16 cellular contexts compared by ENCODE assay signal in genomic region chr9:112699230-112699629, GRCh38. TPM values are rescaled to one million over a fixed set of nuclear protein-coding genes. Genes with fewer than 3 reads are reported as not detected.
DNase-seq lines count a peak whose midpoint lies in the region; ATAC-seq and TF ChIP-seq lines count a peak whose summit lies in the region.
"Had no signal": no experiment of that assay in that cellular context is flagged by ENCODE, and none has a peak within 500 bp of the region (broad histone marks: within the 10 kb centered on the region; RNA-seq: fewer than 3 reads in every experiment).

No MANE protein-coding gene starts in this region.

- H3K4me1 ChIP-seq in right cardiac atrium (ENCODE audit: control insufficient read depth, insufficient read depth, low read length) (peaks cover 2% of the 10 kb centered on the region), left lung (peaks cover 0 to 7% of the 10 kb centered on the region in 2 donors)
- H3K4me1 ChIP-seq: BE2C, sigmoid colon, thyroid gland had no signal

- no peaks in the 10 kb centered on the region for H3K9me3 ChIP-seq in right cardiac atrium (ENCODE audit: control insufficient read depth, low read length)
- no peaks in the 10 kb centered on the region for H3K9me3 ChIP-seq in left lung
- H3K9me3 ChIP-seq: BE2C, sigmoid colon, thyroid gland had no signal

- CTCF ChIA-PET in GM10248 (lab: Yijun Ruan, JAX): interaction anchor here (1.1 kb wide), 1 partner anchor 12 kb away, joined by 3 read pairs; no protein-coding TSS in a partner anchor

- TF ChIP-seq CTCF in GM10248 (IDR thresholded peaks at IDR 0.05; ENCODE audit: control extremely low read depth, extremely low read depth, low read depth, missing control alignments) (no peak), left lung (IDR thresholded peaks at IDR 0.05) (no peak)

- WGBS in right cardiac atrium: 96% methylated on average over 5 of the region's 5 CpGs

- H3K36me3 ChIP-seq in left lung: peaks cover 0 to 39% of the 10 kb centered on the region in 2 donors

- H3K27ac ChIP-seq in right cardiac atrium (ENCODE audit: low read length): no peak overlapping the region
- H3K27ac ChIP-seq in left lung: no peak overlapping the region
- H3K27ac ChIP-seq: sigmoid colon, thyroid gland had no signal

- intact Hi-C loops in right cardiac atrium (cut with DNase I): no loop called here
- intact Hi-C loops in left lung (cut with DNase I): no loop called here

- POLR2A ChIA-PET in GM10248 (lab: Yijun Ruan, JAX): no interaction called here

- H3K27me3 ChIP-seq in right cardiac atrium (ENCODE audit: control insufficient read depth, insufficient read depth) (no peaks in the 10 kb centered on the region), left lung (no peaks in the 10 kb centered on the region)
- H3K27me3 ChIP-seq: BE2C, sigmoid colon, thyroid gland had no signal

- H3K4me3 ChIP-seq in right cardiac atrium (ENCODE audit: low read length): no peak overlapping the region
- H3K4me3 ChIP-seq in left lung: no peak overlapping the region
- H3K4me3 ChIP-seq: sigmoid colon, thyroid gland had no signal

- DNase-seq in GM10248 (ENCODE audit: extremely low spot score): peak; percentile 22
- no peak for DNase-seq in right cardiac atrium
- DNase-seq in T1000 (lab: John Stamatoyannopoulos, UW): no peak
- DNase-seq in left lung: no peak
- no peak for DNase-seq in OCI-M2 (lab: John Stamatoyannopoulos, UW; ENCODE audit: unreplicated experiment)
- DNase-seq: BE2C, cortex of kidney, GDM1, NCI-H1105, NCI-H510A, sigmoid colon, thyroid gland had no signal

- ATAC-seq in GM19043 (IDR thresholded peaks at IDR 0.05; ENCODE audit: low read depth, unreplicated experiment) (peak; percentile 80), HG02763 (IDR thresholded peaks at IDR 0.05; ENCODE audit: unreplicated experiment) (peak; percentile 60), HG03558 (IDR thresholded peaks at IDR 0.05; ENCODE audit: extremely low read depth, unreplicated experiment) (peak; percentile 76), right cardiac atrium (no peak), left lung (no peak)
- ATAC-seq: WTC11 had no signal

RNA-seq across cellular contexts. Expression of gene INIP, which starts 18.7 kb away (rescaled TPM):
- total RNA-seq in right cardiac atrium: 10 to 100 TPM; 11.5 to 19.2 (median 15.9) TPM
- 11.1 TPM for polyA plus RNA-seq in right cardiac atrium
- total RNA-seq in left lung: 10 to 100 TPM; 22.8 to 25.4 TPM

RNA-seq across cellular contexts. Expression of gene SNX30, which starts 51.3 kb away (rescaled TPM):
- total RNA-seq in right cardiac atrium (1 to 10 TPM; 3.9 to 4.7 (median 4.6) TPM), left lung (10 to 100 TPM; 51.2 to 69.4 TPM)
- polyA plus RNA-seq in right cardiac atrium: 1.2 TPM

Comparison
In these comparisons a context has a peak if more than half of its experiments do, and no peak if none do; other contexts are left out.
1. ATAC-seq: peak in GM19043 (single experiment), HG02763 (single experiment) and HG03558 (single experiment); none in right cardiac atrium (0 of 2) and left lung (single experiment).
2. RNA of gene SNX30, which starts 51.3 kb away (total RNA-seq): 51.2 to 69.4 TPM in left lung; 3.9 to 4.7 TPM in right cardiac atrium; every median in the first group is over 4 times any median in the second.